Comparison of ENCODE assay signal across 8 cellular contexts in genomic region chr3:4986611-4987373, GRCh38. TPM values are rescaled to one million over a fixed set of nuclear protein-coding genes. Genes with fewer than 3 reads are reported as not detected.
DNase-seq lines count a peak whose midpoint lies in the region; ATAC-seq, FAIRE-seq and TF ChIP-seq lines count a peak whose summit lies in the region.

No MANE protein-coding gene starts in this region.

- no peak overlapping the region for H3K9ac ChIP-seq in SK-N-MC (ENCODE audit: insufficient read length)

- DNase-seq in GM04503 (ENCODE audit: low read depth): peak; percentile 72
- DNase-seq in H4 (ENCODE audit: low spot score): peak; percentile 98
- DNase-seq in LNCaP clone FGC (ENCODE audit: low read depth): peak; percentile 84
- DNase-seq in SK-N-MC (ENCODE audit: low read depth, low spot score): no peak
- peak; percentile 86 for DNase-seq in activated naive CD8-positive, alpha-beta T cell treated with anti-CD3 and anti-CD28 coated beads, Interleukin-2, amount 50 U/mL, for 24 hours
- peak; percentile 97 for DNase-seq in Right ventricle myocardium superior
- peak; percentile 98 to 99 (median 98) for DNase-seq in pancreas
- peak; percentile 90 for DNase-seq in type B pancreatic cell (ENCODE audit: extremely low spot score, unreplicated experiment)

- H3K27ac ChIP-seq in SK-N-MC (no peak overlapping the region), pancreas (peak overlapping the region; percentile 95 to 100 (median 98))

- FAIRE-seq in pancreas (lab: Jason Lieb, UNC): no peak

- intact Hi-C loops in Right ventricle myocardium superior (cut with DNase I) (no loop called here), pancreas (cut with DNase I) (loop anchor here in 1 of 3 donors (10.0 kb wide), 1 partner anchor 272 kb away; no protein-coding TSS in a partner anchor)

- peaks cover 78% of the 10 kb centered on the region for H3K4me1 Mint-ChIP-seq in activated naive CD8-positive, alpha-beta T cell treated with anti-CD3 and anti-CD28 coated beads, Interleukin-2, amount 50 U/mL, for 24 hours
- H3K4me1 Mint-ChIP-seq in type B pancreatic cell (ENCODE audit: unreplicated experiment): peaks cover 34% of the 10 kb centered on the region

- peak; percentile 68 for ATAC-seq in activated naive CD8-positive, alpha-beta T cell treated with anti-CD3 and anti-CD28 coated beads, Interleukin-2, amount 50 U/mL, for 24 hours
- ATAC-seq in Right ventricle myocardium superior (ENCODE audit: poor library complexity) (peak; percentile 91), pancreas (peak; percentile 78 to 87 (median 84))

- peak; percentile 5; the same call in 1 of the 2 replicates for TF ChIP-seq CTCF in LNCaP clone FGC (IDR thresholded peaks at IDR 0.05; ENCODE audit: control insufficient read depth, extremely low read depth, insufficient read depth)
- no peak for TF ChIP-seq CTCF in pancreas (IDR thresholded peaks at IDR 0.05)
- TF ChIP-seq CTCF in type B pancreatic cell (conservative IDR thresholded peaks at IDR 0.05): no peak

- H3K36me3 ChIP-seq in SK-N-MC (ENCODE audit: insufficient read depth, low read length): no peaks in the 10 kb centered on the region
- H3K36me3 ChIP-seq in pancreas: peaks cover 0 to 11% (median 4%) of the 10 kb centered on the region in 3 donors

- H3K9me3 ChIP-seq in SK-N-MC (ENCODE audit: low read depth, low read length) (no peaks in the 10 kb centered on the region), pancreas (no peaks in the 10 kb centered on the region)

- H3K36me3 Mint-ChIP-seq in activated naive CD8-positive, alpha-beta T cell treated with anti-CD3 and anti-CD28 coated beads, Interleukin-2, amount 50 U/mL, for 24 hours (ENCODE audit: low read depth): peaks cover 40% of the 10 kb centered on the region
- H3K36me3 Mint-ChIP-seq in type B pancreatic cell: peaks cover 10% of the 10 kb centered on the region

- H3K9me3 Mint-ChIP-seq in activated naive CD8-positive, alpha-beta T cell treated with anti-CD3 and anti-CD28 coated beads, Interleukin-2, amount 50 U/mL, for 24 hours: no peaks in the 10 kb centered on the region
- H3K9me3 Mint-ChIP-seq in type B pancreatic cell: no peaks in the 10 kb centered on the region

- H3K4me1 ChIP-seq in pancreas: peaks cover 15 to 55% (median 51%) of the 10 kb centered on the region in 3 donors

- H3K4me3 ChIP-seq in LNCaP clone FGC (ENCODE audit: low read depth, low read length): peak overlapping the region; percentile 30
- H3K4me3 ChIP-seq in SK-N-MC: peak overlapping the region; percentile 64
- peak overlapping the region in 3 of 4 donors; percentile 1 to 96 (median 28) for H3K4me3 ChIP-seq in pancreas

- no peaks in the 10 kb centered on the region for H3K27me3 ChIP-seq in pancreas

- H3K27me3 Mint-ChIP-seq in activated naive CD8-positive, alpha-beta T cell treated with anti-CD3 and anti-CD28 coated beads, Interleukin-2, amount 50 U/mL, for 24 hours: no peaks in the 10 kb centered on the region
- peaks cover 21% of the 10 kb centered on the region for H3K27me3 Mint-ChIP-seq in type B pancreatic cell

- H3K4me3 Mint-ChIP-seq in activated naive CD8-positive, alpha-beta T cell treated with anti-CD3 and anti-CD28 coated beads, Interleukin-2, amount 50 U/mL, for 24 hours: peak overlapping the region; percentile 80
- H3K4me3 Mint-ChIP-seq in type B pancreatic cell: peak overlapping the region; percentile 69

- H3K27ac Mint-ChIP-seq in activated naive CD8-positive, alpha-beta T cell treated with anti-CD3 and anti-CD28 coated beads, Interleukin-2, amount 50 U/mL, for 24 hours: peak overlapping the region; percentile 83
- H3K27ac Mint-ChIP-seq in type B pancreatic cell: peak overlapping the region; percentile 38

- 2% methylated on average over 45 to 50 of the region's 50 CpGs for WGBS in pancreas, 2 donors

RNA-seq across cellular contexts. Expression of gene BHLHE40, which starts 7.6 kb away (rescaled TPM):
- total RNA-seq in H4 (2014; rRNA removed; shearing (Covaris generic)): 28.0 and 38.3 TPM in 2 replicates
- total RNA-seq in Right ventricle myocardium superior: 22.8 TPM
- total RNA-seq in pancreas: 10 to 100 TPM; 19.3 to 66.7 (median 38.1) TPM
- polyA plus RNA-seq in pancreas: 10 to 100 TPM; 23.6 to 41.9 TPM
- 13.6 and 40.5 TPM in 2 replicates for total RNA-seq in type B pancreatic cell (ENCODE audit: low replicate concordance)
